8 cellular contexts compared by ENCODE assay signal in genomic region chrX:53089224-53089842, GRCh38. TPM values are rescaled to one million over a fixed set of nuclear protein-coding genes. Genes with fewer than 3 reads are reported as not detected.
DNase-seq lines count a peak whose midpoint lies in the region; ATAC-seq, FAIRE-seq and TF ChIP-seq lines count a peak whose summit lies in the region.

No MANE protein-coding gene starts in this region.

- H3K36me3 ChIP-seq in DOHH2 (ENCODE audit: control insufficient read depth, low read length) (peaks cover 36% of the 10 kb centered on the region), Karpas-422 (ENCODE audit: insufficient read depth, low read length) (peaks cover 8% of the 10 kb centered on the region; the same call in 1 of the 2 replicates), Panc1 (ENCODE audit: control insufficient read depth, insufficient read depth, low read length) (no peaks in the 10 kb centered on the region), bronchial epithelial cell (ENCODE audit: control insufficient read depth, insufficient read depth, low read length) (no peaks in the 10 kb centered on the region), keratinocyte (ENCODE audit: control insufficient read depth in 2 of 2, extremely low read depth in 1 of 2, insufficient read depth in 2 of 2, low read length in 2 of 2) (peaks cover 5 to 10% of the 10 kb centered on the region in 2 experiments)

- peaks cover 33% of the 10 kb centered on the region for H3K4me1 Mint-ChIP-seq in stimulated activated memory B cell treated with anti-CD40 and anti-IgM and Interleukin-4, amounts not matched to agents 10 μg/mL and 1 μg/mL and 100 μg/mL, for 72 hours

- H3K4me1 ChIP-seq in DOHH2 (ENCODE audit: control insufficient read depth, low read length) = peaks cover 18% of the 10 kb centered on the region
- peaks cover 14% of the 10 kb centered on the region for H3K4me1 ChIP-seq in Karpas-422 (ENCODE audit: low read length)
- H3K4me1 ChIP-seq in Panc1 (ENCODE audit: control insufficient read depth, insufficient read depth, low read length) = peaks cover 8% of the 10 kb centered on the region
- H3K4me1 ChIP-seq in keratinocyte (ENCODE audit: control insufficient read depth, extremely low read depth, insufficient read depth, low read length) = peaks cover 7% of the 10 kb centered on the region

- intact Hi-C loops in Panc1 (cut with micrococcal nuclease; ENCODE audit: unreplicated experiment) = loop anchor here (1.0 kb wide), 1 partner anchor 18 kb away; no protein-coding TSS in a partner anchor

- CTCF ChIA-PET in Panc1 (lab: Charles Lee) = interaction anchor here (1.2 kb wide), 1 partner anchor 17 kb away, joined by 9 read pairs; no protein-coding TSS in a partner anchor

- peaks cover 3% of the 10 kb centered on the region; the same call in 1 of the 2 replicates for H3F3A ChIP-seq in DOHH2 (ENCODE audit: control insufficient read depth, insufficient read depth)

- no peaks in the 10 kb centered on the region for H3K27me3 ChIP-seq in DOHH2 (ENCODE audit: control insufficient read depth, low read length)
- H3K27me3 ChIP-seq in Karpas-422 (ENCODE audit: low read length) = no peaks in the 10 kb centered on the region
- no peaks in the 10 kb centered on the region for H3K27me3 ChIP-seq in Panc1 (ENCODE audit: control insufficient read depth, insufficient read depth, low read length)
- H3K27me3 ChIP-seq in bronchial epithelial cell (ENCODE audit: control insufficient read depth, insufficient read depth, low read length) = no peaks in the 10 kb centered on the region
- no peaks in the 10 kb centered on the region for H3K27me3 ChIP-seq in keratinocyte (ENCODE audit: control insufficient read depth, extremely low read depth, insufficient read depth, low read length)

- DNase-seq in Karpas-422 = peak; percentile 79
- no peak for DNase-seq in Panc1 (ENCODE audit: low read depth, low spot score)
- peak; percentile 63 for DNase-seq in bronchial epithelial cell (ENCODE audit: low read depth)
- DNase-seq in keratinocyte (ENCODE audit: low read depth, low spot score) = no peak
- no peak for DNase-seq in T-helper 9 cell

- no peak for FAIRE-seq in bronchial epithelial cell (lab: Jason Lieb, UNC)
- no peak for FAIRE-seq in keratinocyte (lab: Jason Lieb, UNC)

- dilution Hi-C loops in keratinocyte (cut with MboI; ENCODE audit: extremely low pct_ligation_motif_present, low sequenced_read_pairs) = no loop called here

- H3K9me1 ChIP-seq in keratinocyte (ENCODE audit: control insufficient read depth, extremely low read depth, insufficient read depth, low read length) = no peaks in the 10 kb centered on the region

- H3K9me3 ChIP-seq in DOHH2 (ENCODE audit: control insufficient read depth, insufficient read depth, low read length) = no peaks in the 10 kb centered on the region
- no peaks in the 10 kb centered on the region for H3K9me3 ChIP-seq in Karpas-422 (ENCODE audit: low read length)
- no peaks in the 10 kb centered on the region for H3K9me3 ChIP-seq in Panc1 (ENCODE audit: control insufficient read depth, insufficient read depth, low read depth, low read length)
- no peaks in the 10 kb centered on the region for H3K9me3 ChIP-seq in keratinocyte (ENCODE audit: control insufficient read depth, low read depth, low read length)

- no peaks in the 10 kb centered on the region for H3K9me2 ChIP-seq in DOHH2 (replicated peaks; ENCODE audit: control insufficient read depth, low read length)
- no peaks in the 10 kb centered on the region for H3K9me2 ChIP-seq in Karpas-422 (replicated peaks; ENCODE audit: insufficient read depth, low read length)

- no peaks in the 10 kb centered on the region for H4K20me1 ChIP-seq in DOHH2 (ENCODE audit: control insufficient read depth, insufficient read depth, low read depth, low read length)
- no peaks in the 10 kb centered on the region for H4K20me1 ChIP-seq in Karpas-422 (ENCODE audit: insufficient read depth, low read depth, low read length)
- no peaks in the 10 kb centered on the region for H4K20me1 ChIP-seq in keratinocyte (ENCODE audit: control insufficient read depth, extremely low read depth, insufficient read depth, low read length)

- H3K9me3 Mint-ChIP-seq in stimulated activated memory B cell treated with anti-CD40 and anti-IgM and Interleukin-4, amounts not matched to agents 10 μg/mL and 1 μg/mL and 100 μg/mL, for 72 hours = no peaks in the 10 kb centered on the region

- POLR2A ChIA-PET in Panc1 (lab: Charles Lee) = no interaction called here

- H3K4me3 Mint-ChIP-seq in stimulated activated memory B cell treated with anti-CD40 and anti-IgM and Interleukin-4, amounts not matched to agents 10 μg/mL and 1 μg/mL and 100 μg/mL, for 72 hours = peak overlapping the region; percentile 93

- H3K27ac ChIP-seq in DOHH2 (ENCODE audit: low read depth, low read length) (no peak overlapping the region), Karpas-422 (ENCODE audit: low read length) (no peak overlapping the region), Panc1 (ENCODE audit: low read length) (peak overlapping the region; percentile 69; the same call in 1 of the 2 replicates), keratinocyte (ENCODE audit: control insufficient read depth, insufficient read depth, low read length) (peak overlapping the region; percentile 95)

- TF ChIP-seq CTCF in DOHH2 (IDR thresholded peaks at IDR 0.05; ENCODE audit: low read depth, low read length, poor library complexity, severe bottlenecking) = peak; percentile 60
- TF ChIP-seq CTCF in Panc1 (IDR thresholded peaks at IDR 0.05) = peak; percentile 87
- TF ChIP-seq CTCF in bronchial epithelial cell (IDR thresholded peaks at IDR 0.05; ENCODE audit: insufficient read depth, low read length, severe bottlenecking) = peak; percentile 58
- peak; percentile 63 to 80 (median 75) for TF ChIP-seq CTCF in keratinocyte (optimal IDR thresholded peaks at IDR 0.05 in 1 of 3, IDR thresholded peaks at IDR 0.05 in 1 of 3, conservative IDR thresholded peaks at IDR 0.05 in 1 of 3; ENCODE audit: extremely low read depth in 1 of 3, insufficient read depth in 2 of 3, low read length in 3 of 3)

- peaks cover 27% of the 10 kb centered on the region for H3K36me3 Mint-ChIP-seq in stimulated activated memory B cell treated with anti-CD40 and anti-IgM and Interleukin-4, amounts not matched to agents 10 μg/mL and 1 μg/mL and 100 μg/mL, for 72 hours

- H3K27ac Mint-ChIP-seq in stimulated activated memory B cell treated with anti-CD40 and anti-IgM and Interleukin-4, amounts not matched to agents 10 μg/mL and 1 μg/mL and 100 μg/mL, for 72 hours = peak overlapping the region; percentile 98

- H3K9ac ChIP-seq in Karpas-422 (ENCODE audit: low read length) (no peak overlapping the region), keratinocyte (ENCODE audit: control insufficient read depth, extremely low read depth, insufficient read depth, low read length) (peak overlapping the region; percentile 84)

- H2AFZ ChIP-seq in Karpas-422 (ENCODE audit: low read length) (peak overlapping the region; percentile 57; the same call in 1 of the 2 replicates), keratinocyte (ENCODE audit: control insufficient read depth, low read length) (peak overlapping the region; percentile 70)

- no TSS peak for BruUV-seq in Panc1 (replicated peaks; lab: Mats Ljungman, UMichigan)

- H3K4me2 ChIP-seq in DOHH2 (ENCODE audit: low read length) = peak overlapping the region; percentile 58
- H3K4me2 ChIP-seq in Karpas-422 (ENCODE audit: low read depth, low read length, poor library complexity, severe bottlenecking) = peak overlapping the region; percentile 77
- peak overlapping the region; percentile 86 for H3K4me2 ChIP-seq in keratinocyte (ENCODE audit: control insufficient read depth, extremely low read depth, insufficient read depth, low read depth, low read length)

- peak overlapping the region; percentile 59 for H3K4me3 ChIP-seq in DOHH2 (ENCODE audit: low read length)
- H3K4me3 ChIP-seq in Karpas-422 (ENCODE audit: low read length) = peak overlapping the region; percentile 58
- peak overlapping the region; percentile 64 to 89 for H3K4me3 ChIP-seq in Panc1 (ENCODE audit: low read depth in 2 of 2, low read length in 2 of 2)
- peak overlapping the region; percentile 19 for H3K4me3 ChIP-seq in bronchial epithelial cell (ENCODE audit: low read depth, low read length)
- H3K4me3 ChIP-seq in keratinocyte (ENCODE audit: control insufficient read depth in 2 of 3, extremely low read depth in 1 of 3, insufficient read depth in 2 of 3, low read depth in 1 of 3, low read length in 3 of 3) = peak overlapping the region; percentile 19 to 63 (median 61)

- no peaks in the 10 kb centered on the region for H3K27me3 Mint-ChIP-seq in stimulated activated memory B cell treated with anti-CD40 and anti-IgM and Interleukin-4, amounts not matched to agents 10 μg/mL and 1 μg/mL and 100 μg/mL, for 72 hours

- in situ Hi-C loops in Panc1 (cut with HindIII; ENCODE audit: low pct_unique_long_range_greater_than_20kb, low sequenced_read_pairs) = no loop called here

- H3K79me2 ChIP-seq in DOHH2 (ENCODE audit: control insufficient read depth, low read length) (peaks cover 2% of the 10 kb centered on the region), Karpas-422 (ENCODE audit: low read length) (peaks cover 2% of the 10 kb centered on the region; the same call in 1 of the 2 replicates), keratinocyte (ENCODE audit: control insufficient read depth, insufficient read depth, low read length) (no peaks in the 10 kb centered on the region)

- no peak for ATAC-seq in Panc1
- ATAC-seq in stimulated activated memory B cell treated with anti-CD40 and anti-IgM and Interleukin-4, amounts not matched to agents 10 μg/mL and 1 μg/mL and 100 μg/mL, for 72 hours = no peak
- ATAC-seq in GM18511 (IDR thresholded peaks at IDR 0.05; ENCODE audit: unreplicated experiment) = no peak

RNA-seq across cellular contexts. Expression of gene KANTR, which starts 4.6 kb away (rescaled TPM):
- total RNA-seq in Karpas-422 (2014; rRNA removed; shearing (Covaris generic); ENCODE audit: low replicate concordance) = 14.3 and 27.9 TPM in 2 replicates
- 6.8 TPM for total RNA-seq in Panc1 (2021; ENCODE audit: unreplicated experiment)
- 3.2 TPM for polyA plus RNA-seq in Panc1 (2012; ENCODE audit: insufficient read length)
- 4.5 and 5.5 TPM in 2 replicates for total RNA-seq in bronchial epithelial cell
- 1.9 to 4.7 TPM (median 3.8 TPM) in 3 replicates for polyA plus RNA-seq in keratinocyte
- polyA plus RNA-seq in keratinocyte (2011; ENCODE audit: low read depth) = 0.64 TPM
- 0.36 and 0.72 TPM in 2 replicates for polyA plus RNA-seq in keratinocyte (2011; cell fraction: cytosol; rRNA removed)
- polyA plus RNA-seq in keratinocyte (2011; cell fraction: nucleus; rRNA removed) = 11.4 and 12.9 TPM in 2 replicates
- polyA plus RNA-seq in keratinocyte (2012; ENCODE audit: low replicate concordance) = 0.86 and 2.0 TPM in 2 replicates
- polyA minus RNA-seq in keratinocyte = 2.1 to 20.6 TPM (median 17.6 TPM) in 3 replicates
- polyA minus RNA-seq in keratinocyte (2011; cell fraction: cytosol; rRNA and poly(A)+ RNA removed) = 2.7 TPM
- 15.8 and 28.3 TPM in 2 replicates for polyA minus RNA-seq in keratinocyte (2011; cell fraction: nucleus; rRNA and poly(A)+ RNA removed)

RNA-seq across cellular contexts. Expression of gene TSPYL2, which starts 7.2 kb away (rescaled TPM):
- total RNA-seq in Karpas-422 (2014; rRNA removed; shearing (Covaris generic); ENCODE audit: low replicate concordance) = 44.6 and 68.5 TPM in 2 replicates
- total RNA-seq in Panc1 (2021; ENCODE audit: unreplicated experiment) (25.0 TPM), bronchial epithelial cell (8.7 and 12.9 TPM in 2 replicates)
- polyA plus RNA-seq in Panc1 (2012; ENCODE audit: insufficient read length) = 22.7 TPM
- 13.9 to 20.2 TPM (median 17.9 TPM) in 3 replicates for polyA plus RNA-seq in keratinocyte
- 107 TPM for polyA plus RNA-seq in keratinocyte (2011; ENCODE audit: low read depth)
- 9.9 and 12.8 TPM in 2 replicates for polyA plus RNA-seq in keratinocyte (2011; cell fraction: cytosol; rRNA removed)
- polyA plus RNA-seq in keratinocyte (2011; cell fraction: nucleus; rRNA removed) = 57.6 and 67.2 TPM in 2 replicates
- polyA plus RNA-seq in keratinocyte (2012; ENCODE audit: low replicate concordance) = 10.4 and 16.6 TPM in 2 replicates
- polyA minus RNA-seq in keratinocyte = 5.9 to 16.2 TPM (median 7.4 TPM) in 3 replicates
- 9.4 TPM for polyA minus RNA-seq in keratinocyte (2011; cell fraction: cytosol; rRNA and poly(A)+ RNA removed)
- 6.1 and 11.9 TPM in 2 replicates for polyA minus RNA-seq in keratinocyte (2011; cell fraction: nucleus; rRNA and poly(A)+ RNA removed)

RNA-seq across cellular contexts. Expression of gene GPR173, which starts 40.7 kb away (rescaled TPM):
- 0.36 and 0.71 TPM in 2 replicates for total RNA-seq in Karpas-422 (2014; rRNA removed; shearing (Covaris generic); ENCODE audit: low replicate concordance)
- total RNA-seq in Panc1 (2021; ENCODE audit: unreplicated experiment) = 0.13 TPM
- 0.08 TPM for polyA plus RNA-seq in Panc1 (2012; ENCODE audit: insufficient read length)
- under 0.01 TPM in 1 of 2 replicates, not detected in the other for total RNA-seq in bronchial epithelial cell
- polyA plus RNA-seq in keratinocyte = 0.08 to 0.20 TPM (median 0.10 TPM) in 3 replicates
- polyA plus RNA-seq in keratinocyte (2011; ENCODE audit: low read depth) = not detected
- 0.04 TPM in 2 replicates for polyA plus RNA-seq in keratinocyte (2011; cell fraction: cytosol; rRNA removed)
- polyA plus RNA-seq in keratinocyte (2011; cell fraction: nucleus; rRNA removed) = 0.35 and 0.42 TPM in 2 replicates
- polyA plus RNA-seq in keratinocyte (2012; ENCODE audit: low replicate concordance) = 0.22 TPM in 1 of 2 replicates, not detected in the other
- 0.10 to 0.43 TPM in 2 of 3 replicates, not detected in the other for polyA minus RNA-seq in keratinocyte
- not detected for polyA minus RNA-seq in keratinocyte (2011; cell fraction: cytosol; rRNA and poly(A)+ RNA removed)
- polyA minus RNA-seq in keratinocyte (2011; cell fraction: nucleus; rRNA and poly(A)+ RNA removed) = 0.39 TPM in 1 of 2 replicates, not detected in the other

Comparison
In these comparisons a context has a peak if more than half of its experiments do, and no peak if none do; other contexts are left out.
1. H3K27ac ChIP-seq: peak in Panc1 (single experiment) and keratinocyte (single experiment); none in DOHH2 (single experiment) and Karpas-422 (single experiment).
2. H3K4me3 ChIP-seq: peak in every context shown above with its lines; median percentile 76 in Panc1; 61 in keratinocyte; 59 in DOHH2; 58 in Karpas-422; 19 in bronchial epithelial cell.
3. DNase-seq: peak in Karpas-422 (single experiment) and bronchial epithelial cell (single experiment); none in Panc1 (single experiment), keratinocyte (single experiment) and T-helper 9 cell (single experiment).
4. Peak in every context shown above with its lines, with median percentiles within 50 percentile points of each other: H3K4me2 ChIP-seq and CTCF ChIP-seq.